15 cellular contexts compared by ENCODE assay signal in genomic region chr1:112672842-112673241, GRCh38. TPM values are rescaled to one million over a fixed set of nuclear protein-coding genes. Genes with fewer than 3 reads are reported as not detected.
DNase-seq lines count a peak whose midpoint lies in the region; ATAC-seq and TF ChIP-seq lines count a peak whose summit lies in the region.
"Had no signal": no experiment of that assay in that cellular context is flagged by ENCODE, and none has a peak within 500 bp of the region (broad histone marks: within the 10 kb centered on the region; RNA-seq: fewer than 3 reads in every experiment).

No MANE protein-coding gene starts in this region.

- H3K27me3 Mint-ChIP-seq in activated CD4-positive, alpha-beta T cell treated with anti-CD3 and anti-CD28 coated beads for 36 hours: no peaks in the 10 kb centered on the region
- H3K27me3 Mint-ChIP-seq in chondrocyte (ENCODE audit: low read depth) (no peaks in the 10 kb centered on the region), progenitor cell of endocrine pancreas (no peaks in the 10 kb centered on the region)

- H3K27ac Mint-ChIP-seq in activated CD4-positive, alpha-beta T cell treated with anti-CD3 and anti-CD28 coated beads for 36 hours: peak overlapping the region; percentile 15
- H3K27ac Mint-ChIP-seq in chondrocyte (ENCODE audit: unreplicated experiment) (peak overlapping the region; percentile 98), progenitor cell of endocrine pancreas (peak overlapping the region; percentile 41)

- no peak for DNase-seq in activated CD4-positive, alpha-beta T cell treated with anti-CD3 and anti-CD28 coated beads for 36 hours
- no peak for DNase-seq in activated CD4-positive, alpha-beta T cell treated with anti-CD3 and anti-CD28 coated beads, Interleukin-2, amount 50 U/mL, for 4 hours
- DNase-seq in Panc1 (ENCODE audit: low read depth, low spot score) (no peak), chondrocyte (ENCODE audit: low spot score) (no peak), progenitor cell of endocrine pancreas (ENCODE audit: low spot score, unreplicated experiment) (no peak), SIG-M5 (lab: John Stamatoyannopoulos, UW) (no peak)
- no peak for DNase-seq in activated CD4-positive, CD25-positive, alpha-beta regulatory T cell treated with anti-CD3 and anti-CD28 coated beads, Interleukin-2, amount 50 U/mL, for 72 hours
- DNase-seq: activated CD4-positive, alpha-beta T cell treated with anti-CD3 and anti-CD28 coated beads, Interleukin-2, amount 50 U/mL, for 48 hours; activated naive CD4-positive, alpha-beta T cell treated with Interleukin-2 at 50 U/mL for 16 hours; H9; left ventricle myocardium superior; NCI-H2171 had no signal

- CTCF ChIA-PET in activated CD4-positive, alpha-beta T cell treated with anti-CD3 and anti-CD28 coated beads for 36 hours (lab: Charles Lee): interaction anchor here (0.6 to 3.8 kb wide), 7 partner anchors 9 to 361 kb away, joined by 3 to 19 read pairs (median 3); no protein-coding TSS in a partner anchor
- CTCF ChIA-PET in Panc1 (lab: Charles Lee): interaction anchor here (0.6 kb wide), 1 partner anchor 207 kb away, joined by 3 read pairs; no protein-coding TSS in a partner anchor

- peaks cover 21% of the 10 kb centered on the region for H3K4me1 ChIP-seq in Panc1 (ENCODE audit: control insufficient read depth, insufficient read depth, low read length)

- TF ChIP-seq CTCF in Panc1 (IDR thresholded peaks at IDR 0.05) (no peak), chondrocyte (IDR thresholded peaks at IDR 0.05) (no peak), progenitor cell of endocrine pancreas (IDR thresholded peaks at IDR 0.05; ENCODE audit: unreplicated experiment) (no peak)

- ATAC-seq in activated CD4-positive, alpha-beta T cell treated with anti-CD3 and anti-CD28 coated beads for 36 hours: no peak
- no peak for ATAC-seq in Panc1
- no peak for ATAC-seq in SK-N-SH treated with all-trans-retinoic acid at 6 μM for 48 hours

- H3K4me1 Mint-ChIP-seq in activated CD4-positive, alpha-beta T cell treated with anti-CD3 and anti-CD28 coated beads for 36 hours: peaks cover 51% of the 10 kb centered on the region
- H3K4me1 Mint-ChIP-seq in chondrocyte (ENCODE audit: low read depth) (peaks cover 41% of the 10 kb centered on the region), progenitor cell of endocrine pancreas (ENCODE audit: low read depth) (peaks cover 18% of the 10 kb centered on the region)

- no peaks in the 10 kb centered on the region for H3K27me3 ChIP-seq in Panc1 (ENCODE audit: control insufficient read depth, insufficient read depth, low read length)

- H3K36me3 Mint-ChIP-seq in activated CD4-positive, alpha-beta T cell treated with anti-CD3 and anti-CD28 coated beads for 36 hours (ENCODE audit: low read depth): peaks cover 61% of the 10 kb centered on the region
- H3K36me3 Mint-ChIP-seq in chondrocyte (ENCODE audit: low read depth) (peaks cover 25% of the 10 kb centered on the region), progenitor cell of endocrine pancreas (ENCODE audit: insufficient read depth) (peaks cover 26% of the 10 kb centered on the region)

- peak overlapping the region; percentile 84; the same call in 1 of the 2 replicates for H3K27ac ChIP-seq in Panc1 (ENCODE audit: low read length)
- H3K27ac ChIP-seq: HL-60, parathyroid adenoma had no signal

- no peaks in the 10 kb centered on the region for H3K9me3 Mint-ChIP-seq in activated CD4-positive, alpha-beta T cell treated with anti-CD3 and anti-CD28 coated beads for 36 hours (ENCODE audit: low read depth)
- H3K9me3 Mint-ChIP-seq in chondrocyte (ENCODE audit: low read depth) (no peaks in the 10 kb centered on the region), progenitor cell of endocrine pancreas (ENCODE audit: low read depth) (no peaks in the 10 kb centered on the region)
- H3K9me3 Mint-ChIP-seq: H9 had no signal

- BruUV-seq in Panc1 (replicated peaks; lab: Mats Ljungman, UMichigan): no TSS peak

- no peak overlapping the region for H3K4me3 Mint-ChIP-seq in activated CD4-positive, alpha-beta T cell treated with anti-CD3 and anti-CD28 coated beads for 36 hours
- H3K4me3 Mint-ChIP-seq in chondrocyte (ENCODE audit: unreplicated experiment) (no peak overlapping the region), progenitor cell of endocrine pancreas (ENCODE audit: low read depth) (no peak overlapping the region)

- H3K9me3 ChIP-seq in Panc1 (ENCODE audit: control insufficient read depth, insufficient read depth, low read depth, low read length): no peaks in the 10 kb centered on the region

- POLR2A ChIA-PET in activated CD4-positive, alpha-beta T cell treated with anti-CD3 and anti-CD28 coated beads for 36 hours (lab: Charles Lee): interaction anchor here (0.7 to 0.8 kb wide), 4 partner anchors 23 to 55 kb away, joined by 3 to 4 read pairs (median 3); no protein-coding TSS in a partner anchor
- POLR2A ChIA-PET in Panc1 (lab: Charles Lee): interaction anchor here (0.7 kb wide), 1 partner anchor 37 kb away, joined by 4 read pairs; no protein-coding TSS in a partner anchor

- in situ Hi-C loops in Panc1 (cut with HindIII; ENCODE audit: low pct_unique_long_range_greater_than_20kb, low sequenced_read_pairs): no loop called here

- no peak overlapping the region for H3K4me3 ChIP-seq in Panc1 (ENCODE audit: low read depth in 2 of 2, low read length in 2 of 2)

- intact Hi-C loops in activated CD4-positive, alpha-beta T cell treated with anti-CD3 and anti-CD28 coated beads for 36 hours (cut with DNase I, micrococcal nuclease): no loop called here
- intact Hi-C loops in Panc1 (cut with micrococcal nuclease; ENCODE audit: unreplicated experiment): no loop called here

- H3K36me3 ChIP-seq in Panc1 (ENCODE audit: control insufficient read depth, insufficient read depth, low read length): no peaks in the 10 kb centered on the region; the same call in 1 of the 2 replicates

TF ChIP-seq in SK-N-SH treated with all-trans-retinoic acid at 6 μM for 48 hours, 23 proteins besides CTCF, POLR2A, EP300 and RAD21 (continues in another document):
- TF ChIP-seq BACH2 (CRISPR knock-in tag; IDR thresholded peaks at IDR 0.05; ENCODE audit: borderline replicate concordance): no peak
- no peak for TF ChIP-seq ZFP30 (CRISPR knock-in tag; IDR thresholded peaks at IDR 0.05)
- no peak for TF ChIP-seq CREB5 (CRISPR knock-in tag; IDR thresholded peaks at IDR 0.05; ENCODE audit: low read depth)
- no peak for TF ChIP-seq RARB (CRISPR knock-in tag; IDR thresholded peaks at IDR 0.05)
- no peak for TF ChIP-seq ZNF565 (CRISPR knock-in tag; conservative IDR thresholded peaks at IDR 0.05; ENCODE audit: low read depth)

RNA-seq across cellular contexts. Expression of gene MOV10, which starts 1.6 kb away (rescaled TPM):
- total RNA-seq in activated CD4-positive, alpha-beta T cell treated with anti-CD3 and anti-CD28 coated beads for 36 hours: 10 to 100 TPM; 80.3 to 87.5 TPM
- total RNA-seq in Panc1 (2021; ENCODE audit: unreplicated experiment): 106 TPM
- 88.0 TPM for polyA plus RNA-seq in Panc1 (2012; ENCODE audit: insufficient read length)
- total RNA-seq in chondrocyte: 40.8 to 59.6 TPM (median 45.9 TPM) in 3 replicates
- total RNA-seq in progenitor cell of endocrine pancreas: 128 and 137 TPM in 2 replicates

RNA-seq across cellular contexts. Expression of gene RHOC, which starts 34.1 kb away (rescaled TPM):
- total RNA-seq in activated CD4-positive, alpha-beta T cell treated with anti-CD3 and anti-CD28 coated beads for 36 hours: 10 to 100 TPM; 32.8 to 45.7 TPM
- 197 TPM for total RNA-seq in Panc1 (2021; ENCODE audit: unreplicated experiment)
- 427 TPM for polyA plus RNA-seq in Panc1 (2012; ENCODE audit: insufficient read length)
- 303 to 446 TPM (median 444 TPM) in 3 replicates for total RNA-seq in chondrocyte
- total RNA-seq in progenitor cell of endocrine pancreas: 87.3 and 97.3 TPM in 2 replicates

RNA-seq across cellular contexts. Expression of gene PPM1J, which starts 42.3 kb away (rescaled TPM):
- total RNA-seq in activated CD4-positive, alpha-beta T cell treated with anti-CD3 and anti-CD28 coated beads for 36 hours: under 1 TPM; 0.75 to 0.88 TPM
- total RNA-seq in Panc1 (2021; ENCODE audit: unreplicated experiment) (0.51 TPM), chondrocyte (0.59 to 0.87 TPM (median 0.85 TPM) in 3 replicates), progenitor cell of endocrine pancreas (0.43 and 0.71 TPM in 2 replicates)
- polyA plus RNA-seq in Panc1 (2012; ENCODE audit: insufficient read length): 0.91 TPM

RNA-seq across cellular contexts. Expression of gene CAPZA1, which starts 53.2 kb away (rescaled TPM):
- 100 to 1,000 TPM; 251 to 302 TPM for total RNA-seq in activated CD4-positive, alpha-beta T cell treated with anti-CD3 and anti-CD28 coated beads for 36 hours
- total RNA-seq in Panc1 (2021; ENCODE audit: unreplicated experiment) (128 TPM), chondrocyte (121 to 130 TPM (median 121 TPM) in 3 replicates), progenitor cell of endocrine pancreas (125 and 129 TPM in 2 replicates)
- 101 TPM for polyA plus RNA-seq in Panc1 (2012; ENCODE audit: insufficient read length)

RNA-seq across cellular contexts. Expression of gene ST7L, which starts 53.9 kb away (rescaled TPM):
- 10 to 100 TPM; 10.0 to 10.6 TPM for total RNA-seq in activated CD4-positive, alpha-beta T cell treated with anti-CD3 and anti-CD28 coated beads for 36 hours
- total RNA-seq in Panc1 (2021; ENCODE audit: unreplicated experiment) (13.4 TPM), chondrocyte (14.4 to 19.9 TPM (median 15.9 TPM) in 3 replicates), progenitor cell of endocrine pancreas (21.2 and 26.3 TPM in 2 replicates)
- 12.6 TPM for polyA plus RNA-seq in Panc1 (2012; ENCODE audit: insufficient read length)

Comparison
In these comparisons a context has a peak if more than half of its experiments do, and no peak if none do; other contexts are left out.
1. H3K27ac Mint-ChIP-seq: peak in every context shown above with its lines; median percentile 98 in chondrocyte; 41 in progenitor cell of endocrine pancreas; 15 in activated CD4-positive, alpha-beta T cell treated with anti-CD3 and anti-CD28 coated beads for 36 hours.